ENCODE assay signal across 8 cellular contexts in genomic region chr17:62692721-62693431, GRCh38.
DNase-seq lines count a peak whose midpoint lies in the region; ATAC-seq, FAIRE-seq and TF ChIP-seq lines count a peak whose summit lies in the region.

No MANE protein-coding gene starts in this region.

- no peaks in the 10 kb centered on the region for H3K27me3 Mint-ChIP-seq in nephron (ENCODE audit: low read depth)

- ATAC-seq in GM18870 (IDR thresholded peaks at IDR 0.05; ENCODE audit: unreplicated experiment), result no peak

- no peak for FAIRE-seq in bronchial epithelial cell (lab: Jason Lieb, UNC)

- H3K4me3 ChIP-seq in KMS-11 (IDR thresholded peaks at IDR 0.05; ENCODE audit: insufficient read depth, low read depth, low read length), result no peak overlapping the region
- H3K4me3 ChIP-seq in bronchial epithelial cell (ENCODE audit: low read depth, low read length), result no peak overlapping the region

- H3K4me2 ChIP-seq in KMS-11, result no peak overlapping the region

- no peaks in the 10 kb centered on the region for H3K9me3 Mint-ChIP-seq in nephron

- no peak overlapping the region for H2AFZ ChIP-seq in KMS-11 (ENCODE audit: low read depth)

- H3K4me1 Mint-ChIP-seq in nephron, result peaks cover 16% of the 10 kb centered on the region

- H3K79me2 ChIP-seq in KMS-11 (ENCODE audit: insufficient read depth, low read depth), result no peaks in the 10 kb centered on the region

- peaks cover 11% of the 10 kb centered on the region for H3K36me3 Mint-ChIP-seq in nephron (ENCODE audit: low read depth)

- H3K36me3 ChIP-seq in KMS-11 (ENCODE audit: insufficient read depth) (no peaks in the 10 kb centered on the region), bronchial epithelial cell (ENCODE audit: control insufficient read depth, insufficient read depth, low read length) (peaks cover 5% of the 10 kb centered on the region)

- peak overlapping the region in 1 of 3 experiments; percentile 37 for H3K27ac Mint-ChIP-seq in nephron

- H3K4me1 ChIP-seq in KMS-11 (ENCODE audit: low read depth, poor library complexity, severe bottlenecking), result no peaks in the 10 kb centered on the region

- no peak overlapping the region for H3K4me3 Mint-ChIP-seq in nephron

- TF ChIP-seq CTCF in KMS-11 (conservative IDR thresholded peaks at IDR 0.05; ENCODE audit: low read depth, low read length) (peak; percentile 29), bronchial epithelial cell (IDR thresholded peaks at IDR 0.05; ENCODE audit: insufficient read depth, low read length, severe bottlenecking) (peak; percentile 56), nephron (IDR thresholded peaks at IDR 0.05; ENCODE audit: unreplicated experiment in 3 of 3) (peak; percentile 22 to 37 (median 31))

- no peak overlapping the region for H3K9ac ChIP-seq in KMS-11

- no peak overlapping the region for H3K27ac ChIP-seq in KMS-11

- H3K27me3 ChIP-seq in KMS-11 (ENCODE audit: insufficient read depth, low read depth) (no peaks in the 10 kb centered on the region; the same call in 1 of the 2 replicates), bronchial epithelial cell (ENCODE audit: control insufficient read depth, insufficient read depth, low read length) (no peaks in the 10 kb centered on the region)

- DNase-seq in GM03348 (ENCODE audit: low spot score) (peak; percentile 70), bronchial epithelial cell (ENCODE audit: low read depth) (no peak), SK-N-DZ (ENCODE audit: low spot score) (no peak), activated gamma-delta T cell treated with Interleukin-2 at 50 U/mL for 16 hours (no peak), cerebellum (ENCODE audit: low spot score) (no peak)

- H4K20me1 ChIP-seq in KMS-11 (ENCODE audit: insufficient read depth), result no peaks in the 10 kb centered on the region
